ENCODE assay signal across 8 cellular contexts in genomic region chr15:62060896-62061280, GRCh38. TPM values are rescaled to one million over a fixed set of nuclear protein-coding genes. Genes with fewer than 3 reads are reported as not detected.
DNase-seq lines count a peak whose midpoint lies in the region; ATAC-seq and TF ChIP-seq lines count a peak whose summit lies in the region.

No MANE protein-coding gene starts in this region.

- 0 out of 2 replicates have a peak, but pooled peaks cover under 1% of the 10 kb centered on the region for H4K20me1 ChIP-seq in MM.1S (ENCODE audit: insufficient read depth, low read length)

- no peaks in the 10 kb centered on the region for H3K27me3 ChIP-seq in CD8-positive, alpha-beta memory T cell (ENCODE audit: insufficient read depth, low read length, poor library complexity, severe bottlenecking)
- H3K27me3 ChIP-seq in MM.1S (replicated peaks; ENCODE audit: insufficient read depth, low read length) (0 out of 2 replicates have a peak, but pooled peaks cover 3% of the 10 kb centered on the region), foreskin keratinocyte (peaks cover 11% of the 10 kb centered on the region)

- CTCF ChIA-PET in CD8-positive, alpha-beta memory T cell (lab: Charles Lee): interaction anchor here (0.6 to 4.4 kb wide), 13 partner anchors 9 to 925 kb away, joined by 3 to 45 read pairs (median 4); no protein-coding TSS in a partner anchor

- peak overlapping the region; percentile 94 for H3K27ac ChIP-seq in CD8-positive, alpha-beta memory T cell (ENCODE audit: low read depth, low read length)
- peak overlapping the region; percentile 94; the same call in 1 of the 2 replicates for H3K27ac ChIP-seq in MM.1S (ENCODE audit: low read length)
- no peak overlapping the region for H3K27ac ChIP-seq in foreskin keratinocyte

- peaks cover 0 to 23% (median 5%) of the 10 kb centered on the region in 3 donors for H3K36me3 Mint-ChIP-seq in CD8-positive, alpha-beta memory T cell
- no peaks in the 10 kb centered on the region for H3K36me3 Mint-ChIP-seq in nephron (ENCODE audit: low read depth)

- peak overlapping the region; percentile 72 for H2AFZ ChIP-seq in MM.1S (ENCODE audit: low read length)

- peaks cover 32 to 61% (median 52%) of the 10 kb centered on the region in 3 donors for H3K4me1 Mint-ChIP-seq in CD8-positive, alpha-beta memory T cell
- peaks cover 16% of the 10 kb centered on the region for H3K4me1 Mint-ChIP-seq in nephron

- peaks cover 38% of the 10 kb centered on the region for H3K79me2 ChIP-seq in MM.1S (ENCODE audit: low read length)

- peaks cover 25% of the 10 kb centered on the region for H3F3A ChIP-seq in MM.1S (ENCODE audit: insufficient read depth, low read length)

- DNase-seq in CD8-positive, alpha-beta memory T cell: no peak
- DNase-seq in MM.1S (peak; percentile 30), LoVo (ENCODE audit: low spot score) (no peak), ureter (ENCODE audit: low spot score) (no peak), KBM-7 (no peak), foreskin keratinocyte (no peak)
- peak; percentile 50 for DNase-seq in effector CD8-positive, alpha-beta T cell (lab: John Stamatoyannopoulos, UW)

- peak overlapping the region; percentile 83 to 100 (median 98) for H3K27ac Mint-ChIP-seq in CD8-positive, alpha-beta memory T cell
- H3K27ac Mint-ChIP-seq in nephron: peak overlapping the region; percentile 85 to 91 (median 89)

- POLR2A ChIA-PET in CD8-positive, alpha-beta memory T cell (lab: Charles Lee): interaction anchor here (0.5 to 1.4 kb wide), 5 partner anchors 8 to 1216 kb away, joined by 3 to 4 read pairs (median 3); no protein-coding TSS in a partner anchor

- H3K9ac ChIP-seq in MM.1S (ENCODE audit: low read length): peak overlapping the region; percentile 93

- H3K9me3 Mint-ChIP-seq in CD8-positive, alpha-beta memory T cell: no peaks in the 10 kb centered on the region
- no peaks in the 10 kb centered on the region for H3K9me3 Mint-ChIP-seq in nephron

- peak overlapping the region; percentile 56 for H3K4me2 ChIP-seq in MM.1S (ENCODE audit: low read depth, low read length)

- in situ Hi-C loops in KBM-7 (cut with MboI; ENCODE audit: low pct_unique_long_range_greater_than_20kb, low sequenced_read_pairs): no loop called here

- no peak for TF ChIP-seq CTCF in MM.1S (IDR thresholded peaks at IDR 0.05; ENCODE audit: low read length)
- no peak for TF ChIP-seq CTCF in nephron (IDR thresholded peaks at IDR 0.05; ENCODE audit: unreplicated experiment in 3 of 3)
- no peak for TF ChIP-seq CTCF in foreskin keratinocyte (conservative IDR thresholded peaks at IDR 0.05)

- peaks cover 19% of the 10 kb centered on the region for H3K4me1 ChIP-seq in CD8-positive, alpha-beta memory T cell (ENCODE audit: insufficient read depth, low read length)
- H3K4me1 ChIP-seq in MM.1S (ENCODE audit: low read length) (0 out of 2 replicates have a peak, but pooled peaks cover 4% of the 10 kb centered on the region), foreskin keratinocyte (peaks cover 16% of the 10 kb centered on the region)

- no peaks in the 10 kb centered on the region for H3K9me3 ChIP-seq in CD8-positive, alpha-beta memory T cell (ENCODE audit: low read length)
- H3K9me3 ChIP-seq in MM.1S (replicated peaks; ENCODE audit: insufficient read depth, low read length): no peaks in the 10 kb centered on the region

- peak overlapping the region; percentile 95 for H3K4me3 ChIP-seq in CD8-positive, alpha-beta memory T cell (ENCODE audit: low read length)
- H3K4me3 ChIP-seq in MM.1S (ENCODE audit: low read length): peak overlapping the region; percentile 83

- no peak for ATAC-seq in foreskin keratinocyte

- peaks cover 0 to 5% of the 10 kb centered on the region in 2 donors for H3K27me3 Mint-ChIP-seq in CD8-positive, alpha-beta memory T cell
- peaks cover 56% of the 10 kb centered on the region for H3K27me3 Mint-ChIP-seq in nephron (ENCODE audit: low read depth)

- peak overlapping the region; percentile 91 to 99 (median 95) for H3K4me3 Mint-ChIP-seq in CD8-positive, alpha-beta memory T cell
- H3K4me3 Mint-ChIP-seq in nephron: peak overlapping the region; percentile 87 to 97 (median 94)

- H3K36me3 ChIP-seq in CD8-positive, alpha-beta memory T cell (ENCODE audit: insufficient read depth, low read length): no peaks in the 10 kb centered on the region
- no peaks in the 10 kb centered on the region for H3K36me3 ChIP-seq in MM.1S (replicated peaks; ENCODE audit: insufficient read depth, low read length)

- H3K9me2 ChIP-seq in MM.1S (replicated peaks; ENCODE audit: insufficient read depth, low read length): no peaks in the 10 kb centered on the region

RNA-seq across cellular contexts. Expression of gene VPS13C, which starts 0.6 kb away (rescaled TPM):
- 10 to 100 TPM; 42.5 to 42.9 TPM for total RNA-seq in CD8-positive, alpha-beta memory T cell
- polyA plus RNA-seq in CD8-positive, alpha-beta memory T cell: 15.8 TPM
- 166 TPM for total RNA-seq in ureter
- total RNA-seq in foreskin keratinocyte: 14.3 and 17.8 TPM in 2 replicates
- 3.1 and 3.3 TPM in 2 replicates for polyA plus RNA-seq in foreskin keratinocyte

RNA-seq across cellular contexts. Expression of gene C2CD4A, which starts 5.9 kb away (rescaled TPM):
- under 1 TPM; 0.09 to 0.13 TPM for total RNA-seq in CD8-positive, alpha-beta memory T cell
- not detected for polyA plus RNA-seq in CD8-positive, alpha-beta memory T cell
- total RNA-seq in ureter (0.49 TPM), foreskin keratinocyte (not detected in 2 replicates)
- polyA plus RNA-seq in foreskin keratinocyte: not detected in 2 replicates

Comparison
In these comparisons a context has a peak if more than half of its experiments do, and no peak if none do; other contexts are left out.
1. DNase-seq: peak in MM.1S (single experiment) and effector CD8-positive, alpha-beta T cell (single experiment); none in CD8-positive, alpha-beta memory T cell (0 of 5), LoVo (single experiment), ureter (single experiment), KBM-7 (single experiment) and foreskin keratinocyte (0 of 2).